ENCODE assay signal across 1 cellular context in the genomic region with DNA sequence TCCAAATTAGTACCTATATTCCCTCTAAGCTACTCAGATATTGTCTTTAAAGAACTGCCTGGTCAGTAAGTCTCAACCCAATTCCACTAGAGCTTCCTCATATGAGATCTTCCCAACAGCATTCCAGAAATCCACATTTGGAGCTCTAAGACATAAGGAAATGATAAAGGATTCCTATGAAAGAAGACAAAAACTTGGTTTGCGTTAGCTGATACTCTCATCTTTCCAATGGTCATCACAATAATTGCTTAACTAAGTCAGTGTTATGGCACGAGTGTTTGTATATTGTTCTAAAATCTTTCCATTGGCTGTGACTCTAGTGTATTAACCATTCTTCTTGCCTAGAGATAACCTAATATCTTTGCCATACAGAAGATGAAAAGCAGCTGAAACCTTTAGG.
TF ChIP-seq lines count a peak whose summit lies in the region.

No MANE protein-coding gene starts in this region.

TF ChIP-seq in GM23338, 12 proteins besides CTCF, POLR2A, EP300 and RAD21 (continued from another document):
- TF ChIP-seq, protein P1, sequence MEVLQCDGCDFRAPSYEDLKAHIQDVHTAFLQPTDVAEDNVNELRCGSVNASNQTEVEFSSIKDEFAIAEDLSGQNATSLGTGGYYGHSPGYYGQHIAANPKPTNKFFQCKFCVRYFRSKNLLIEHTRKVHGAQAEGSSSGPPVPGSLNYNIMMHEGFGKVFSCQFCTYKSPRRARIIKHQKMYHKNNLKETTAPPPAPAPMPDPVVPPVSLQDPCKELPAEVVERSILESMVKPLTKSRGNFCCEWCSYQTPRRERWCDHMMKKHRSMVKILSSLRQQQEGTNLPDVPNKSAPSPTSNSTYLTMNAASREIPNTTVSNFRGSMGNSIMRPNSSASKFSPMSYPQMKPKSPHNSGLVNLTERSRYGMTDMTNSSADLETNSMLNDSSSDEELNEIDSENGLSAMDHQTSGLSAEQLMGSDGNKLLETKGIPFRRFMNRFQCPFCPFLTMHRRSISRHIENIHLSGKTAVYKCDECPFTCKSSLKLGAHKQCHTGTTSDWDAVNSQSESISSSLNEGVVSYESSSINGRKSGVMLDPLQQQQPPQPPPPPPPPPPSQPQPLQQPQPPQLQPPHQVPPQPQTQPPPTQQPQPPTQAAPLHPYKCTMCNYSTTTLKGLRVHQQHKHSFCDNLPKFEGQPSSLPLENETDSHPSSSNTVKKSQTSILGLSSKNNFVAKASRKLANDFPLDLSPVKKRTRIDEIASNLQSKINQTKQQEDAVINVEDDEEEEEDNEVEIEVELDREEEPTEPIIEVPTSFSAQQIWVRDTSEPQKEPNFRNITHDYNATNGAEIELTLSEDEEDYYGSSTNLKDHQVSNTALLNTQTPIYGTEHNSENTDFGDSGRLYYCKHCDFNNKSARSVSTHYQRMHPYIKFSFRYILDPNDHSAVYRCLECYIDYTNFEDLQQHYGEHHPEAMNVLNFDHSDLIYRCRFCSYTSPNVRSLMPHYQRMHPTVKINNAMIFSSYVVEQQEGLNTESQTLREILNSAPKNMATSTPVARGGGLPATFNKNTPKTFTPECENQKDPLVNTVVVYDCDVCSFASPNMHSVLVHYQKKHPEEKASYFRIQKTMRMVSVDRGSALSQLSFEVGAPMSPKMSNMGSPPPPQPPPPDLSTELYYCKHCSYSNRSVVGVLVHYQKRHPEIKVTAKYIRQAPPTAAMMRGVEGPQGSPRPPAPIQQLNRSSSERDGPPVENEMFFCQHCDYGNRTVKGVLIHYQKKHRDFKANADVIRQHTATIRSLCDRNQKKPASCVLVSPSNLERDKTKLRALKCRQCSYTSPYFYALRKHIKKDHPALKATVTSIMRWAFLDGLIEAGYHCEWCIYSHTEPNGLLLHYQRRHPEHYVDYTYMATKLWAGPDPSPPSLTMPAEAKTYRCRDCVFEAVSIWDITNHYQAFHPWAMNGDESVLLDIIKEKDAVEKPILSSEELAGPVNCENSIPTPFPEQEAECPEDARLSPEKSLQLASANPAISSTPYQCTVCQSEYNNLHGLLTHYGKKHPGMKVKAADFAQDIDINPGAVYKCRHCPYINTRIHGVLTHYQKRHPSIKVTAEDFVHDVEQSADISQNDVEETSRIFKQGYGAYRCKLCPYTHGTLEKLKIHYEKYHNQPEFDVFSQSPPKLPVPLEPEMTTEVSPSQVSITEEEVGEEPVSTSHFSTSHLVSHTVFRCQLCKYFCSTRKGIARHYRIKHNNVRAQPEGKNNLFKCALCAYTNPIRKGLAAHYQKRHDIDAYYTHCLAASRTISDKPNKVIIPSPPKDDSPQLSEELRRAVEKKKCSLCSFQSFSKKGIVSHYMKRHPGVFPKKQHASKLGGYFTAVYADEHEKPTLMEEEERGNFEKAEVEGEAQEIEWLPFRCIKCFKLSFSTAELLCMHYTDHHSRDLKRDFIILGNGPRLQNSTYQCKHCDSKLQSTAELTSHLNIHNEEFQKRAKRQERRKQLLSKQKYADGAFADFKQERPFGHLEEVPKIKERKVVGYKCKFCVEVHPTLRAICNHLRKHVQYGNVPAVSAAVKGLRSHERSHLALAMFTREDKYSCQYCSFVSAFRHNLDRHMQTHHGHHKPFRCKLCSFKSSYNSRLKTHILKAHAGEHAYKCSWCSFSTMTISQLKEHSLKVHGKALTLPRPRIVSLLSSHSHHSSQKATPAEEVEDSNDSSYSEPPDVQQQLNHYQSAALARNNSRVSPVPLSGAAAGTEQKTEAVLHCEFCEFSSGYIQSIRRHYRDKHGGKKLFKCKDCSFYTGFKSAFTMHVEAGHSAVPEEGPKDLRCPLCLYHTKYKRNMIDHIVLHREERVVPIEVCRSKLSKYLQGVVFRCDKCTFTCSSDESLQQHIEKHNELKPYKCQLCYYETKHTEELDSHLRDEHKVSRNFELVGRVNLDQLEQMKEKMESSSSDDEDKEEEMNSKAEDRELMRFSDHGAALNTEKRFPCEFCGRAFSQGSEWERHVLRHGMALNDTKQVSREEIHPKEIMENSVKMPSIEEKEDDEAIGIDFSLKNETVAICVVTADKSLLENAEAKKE (CRISPR knock-in tag; IDR thresholded peaks at IDR 0.05): no peak
- TF ChIP-seq, protein P2, sequence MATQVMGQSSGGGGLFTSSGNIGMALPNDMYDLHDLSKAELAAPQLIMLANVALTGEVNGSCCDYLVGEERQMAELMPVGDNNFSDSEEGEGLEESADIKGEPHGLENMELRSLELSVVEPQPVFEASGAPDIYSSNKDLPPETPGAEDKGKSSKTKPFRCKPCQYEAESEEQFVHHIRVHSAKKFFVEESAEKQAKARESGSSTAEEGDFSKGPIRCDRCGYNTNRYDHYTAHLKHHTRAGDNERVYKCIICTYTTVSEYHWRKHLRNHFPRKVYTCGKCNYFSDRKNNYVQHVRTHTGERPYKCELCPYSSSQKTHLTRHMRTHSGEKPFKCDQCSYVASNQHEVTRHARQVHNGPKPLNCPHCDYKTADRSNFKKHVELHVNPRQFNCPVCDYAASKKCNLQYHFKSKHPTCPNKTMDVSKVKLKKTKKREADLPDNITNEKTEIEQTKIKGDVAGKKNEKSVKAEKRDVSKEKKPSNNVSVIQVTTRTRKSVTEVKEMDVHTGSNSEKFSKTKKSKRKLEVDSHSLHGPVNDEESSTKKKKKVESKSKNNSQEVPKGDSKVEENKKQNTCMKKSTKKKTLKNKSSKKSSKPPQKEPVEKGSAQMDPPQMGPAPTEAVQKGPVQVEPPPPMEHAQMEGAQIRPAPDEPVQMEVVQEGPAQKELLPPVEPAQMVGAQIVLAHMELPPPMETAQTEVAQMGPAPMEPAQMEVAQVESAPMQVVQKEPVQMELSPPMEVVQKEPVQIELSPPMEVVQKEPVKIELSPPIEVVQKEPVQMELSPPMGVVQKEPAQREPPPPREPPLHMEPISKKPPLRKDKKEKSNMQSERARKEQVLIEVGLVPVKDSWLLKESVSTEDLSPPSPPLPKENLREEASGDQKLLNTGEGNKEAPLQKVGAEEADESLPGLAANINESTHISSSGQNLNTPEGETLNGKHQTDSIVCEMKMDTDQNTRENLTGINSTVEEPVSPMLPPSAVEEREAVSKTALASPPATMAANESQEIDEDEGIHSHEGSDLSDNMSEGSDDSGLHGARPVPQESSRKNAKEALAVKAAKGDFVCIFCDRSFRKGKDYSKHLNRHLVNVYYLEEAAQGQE (IDR thresholded peaks at IDR 0.05; ENCODE audit: unreplicated experiment): no peak
- TF ChIP-seq ZNF331 (CRISPR knock-in tag; IDR thresholded peaks at IDR 0.05; ENCODE audit: low read depth): no peak
- TF ChIP-seq CREB1 (CRISPR knock-in tag; IDR thresholded peaks at IDR 0.05; ENCODE audit: low read depth): no peak
- no peak for TF ChIP-seq POLR2AphosphoS5 (IDR thresholded peaks at IDR 0.05; ENCODE audit: low read depth)
- TF ChIP-seq EZH2phosphoT487 (IDR thresholded peaks at IDR 0.05; ENCODE audit: unreplicated experiment): no peak
- no peak for TF ChIP-seq STAT1 (IDR thresholded peaks at IDR 0.05; ENCODE audit: unreplicated experiment)
